In the genomic region with DNA sequence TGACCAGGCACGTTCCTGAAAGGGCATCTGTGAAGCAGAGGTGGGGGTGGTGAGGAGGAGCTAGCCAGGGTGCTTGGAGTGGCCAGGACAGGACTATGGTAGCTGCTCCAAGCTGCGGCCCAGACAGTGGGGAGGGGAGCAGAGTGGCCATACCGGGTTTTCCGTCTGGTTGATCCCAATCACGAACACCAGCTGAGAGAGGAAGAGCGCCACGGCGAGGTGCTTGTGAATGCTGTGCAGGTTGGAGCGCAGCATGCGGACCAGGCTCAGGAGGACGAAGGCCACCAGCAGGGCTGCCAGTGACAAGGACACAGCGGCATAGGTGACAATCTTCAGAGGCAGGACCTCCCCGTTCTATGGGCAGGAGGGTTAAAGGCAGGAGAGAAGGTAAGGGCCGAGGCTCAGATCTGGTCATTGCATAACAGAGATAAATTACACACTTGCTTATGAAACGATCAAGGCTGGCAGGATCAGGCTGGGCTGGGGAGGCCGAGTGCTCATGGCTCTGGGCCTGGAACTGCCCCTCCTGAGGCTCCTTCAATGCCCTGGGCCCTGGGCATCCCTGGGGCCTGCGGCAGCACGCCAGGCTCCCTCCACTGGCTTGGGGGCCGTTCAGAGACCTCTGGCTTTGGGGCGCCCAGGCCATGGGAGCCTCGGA, we compare ENCODE assay signal across 19 cellular contexts. TPM values are rescaled to one million over a fixed set of nuclear protein-coding genes. Genes with fewer than 3 reads are reported as not detected.
A peak's percentile ranks its signal among the peaks of the same experiment; 100 is the strongest.
DNase-seq lines count a peak whose midpoint lies in the region; ATAC-seq, FAIRE-seq and TF ChIP-seq lines count a peak whose summit lies in the region.
"Had no signal": no experiment of that assay in that cellular context is flagged by ENCODE, and none has a peak within 500 bp of the region (broad histone marks: within the 10 kb centered on the region; RNA-seq: fewer than 3 reads in every experiment).

No MANE protein-coding gene starts in this region.

- H3K14ac ChIP-seq in neuronal stem cell (ENCODE audit: low read length), result no peak overlapping the region

- H2AK5ac ChIP-seq in neuronal stem cell (ENCODE audit: low read depth, low read length), result peak overlapping the region; percentile 48

- H2BK5ac ChIP-seq in neuronal stem cell (ENCODE audit: low read length), result no peak overlapping the region

- no peak overlapping the region for H3K4me2 ChIP-seq in neuronal stem cell (ENCODE audit: insufficient read depth, low read length, poor library complexity, severe bottlenecking)

- H3K9ac ChIP-seq in kidney (ENCODE audit: low read length in 2 of 2), result peak overlapping the region in 1 of 2 donors; percentile 62
- no peak overlapping the region for H3K9ac ChIP-seq in neuronal stem cell (ENCODE audit: low read depth, low read length, poor library complexity)

- peaks cover 2% of the 10 kb centered on the region for H3K79me1 ChIP-seq in neuronal stem cell (ENCODE audit: low read depth, low read length)

- no CpG with 5 or more reads among the region's 21 CpGs for WGBS in neuronal stem cell (ENCODE audit: extremely low coverage in 2 of 2, insufficient read length in 2 of 2, insufficient replicate concordance in 1 of 2), 2 donors

- H2BK15ac ChIP-seq in neuronal stem cell (ENCODE audit: low read length), result peak overlapping the region; percentile 20

- H3K4me1 ChIP-seq in cardiac muscle cell (ENCODE audit: low read depth) (peaks cover 14% of the 10 kb centered on the region), kidney (ENCODE audit: control insufficient read depth in 1 of 2, insufficient read depth in 1 of 2, low read depth in 1 of 2, low read length in 2 of 2) (peaks cover 51 to 57% of the 10 kb centered on the region in 2 donors), neuronal stem cell (ENCODE audit: control insufficient read depth in 2 of 2, insufficient read depth in 1 of 2, low read depth in 1 of 2, low read length in 2 of 2) (peaks cover 34 to 35% of the 10 kb centered on the region in 2 donors)

- H3K9me3 ChIP-seq in cardiac muscle cell (ENCODE audit: low read depth) (no peaks in the 10 kb centered on the region), kidney (ENCODE audit: control insufficient read depth in 1 of 2, low read length in 2 of 2) (peaks cover 0 to 6% of the 10 kb centered on the region in 2 donors), neuronal stem cell (replicated peaks in 1 of 2; ENCODE audit: control insufficient read depth in 2 of 2, insufficient read depth in 1 of 2, low read depth in 1 of 2, low read length in 2 of 2) (peaks cover 9 to 15% of the 10 kb centered on the region in 2 donors)
- H3K9me3 ChIP-seq: MG63, suprapubic skin had no signal

- H3K27ac ChIP-seq in cardiac muscle cell, result peak overlapping the region; percentile 93
- peak overlapping the region; percentile 91 to 92 for H3K27ac ChIP-seq in kidney (ENCODE audit: low read depth in 2 of 2, low read length in 2 of 2)
- no peak overlapping the region for H3K27ac ChIP-seq in neuronal stem cell (replicated peaks; ENCODE audit: low read length)
- H3K27ac ChIP-seq: coronary artery, esophagus muscularis mucosa, suprapubic skin had no signal

- H2BK120ac ChIP-seq in neuronal stem cell (ENCODE audit: low read depth, low read length), result no peak overlapping the region

- H3K4ac ChIP-seq in neuronal stem cell (ENCODE audit: low read length), result no peak overlapping the region

- DNase-seq in cardiac muscle cell (ENCODE audit: low read depth in 1 of 2, low spot score in 1 of 2) (no peak), cardiac septum (ENCODE audit: low spot score) (no peak), kidney (peak; percentile 69), neuronal stem cell (ENCODE audit: low spot score) (no peak), nucleus accumbens (lab: John Stamatoyannopoulos, UW) (no peak), NCI-H2227 treated with DMSO at 0.1 percent for 48 hours (lab: John Stamatoyannopoulos, UW) (no peak)
- DNase-seq: activated gamma-delta T cell; CD4-positive, alpha-beta T cell; GOT3; head of caudate nucleus; MG63; NCI-H82; T-helper 1 cell had no signal

- TF ChIP-seq CTCF in cardiac muscle cell (IDR thresholded peaks at IDR 0.05; ENCODE audit: low read depth, low read length), result no peak
- TF ChIP-seq CTCF in kidney (IDR thresholded peaks at IDR 0.05; ENCODE audit: borderline replicate concordance, extremely low read depth, insufficient read depth), result no peak

- ATAC-seq in HG03442 (IDR thresholded peaks at IDR 0.05; ENCODE audit: unreplicated experiment) (no peak), HG03521 (IDR thresholded peaks at IDR 0.05; ENCODE audit: unreplicated experiment) (no peak)

- H3K4me3 ChIP-seq in cardiac muscle cell (no peak overlapping the region), kidney (ENCODE audit: low read length in 2 of 2) (no peak overlapping the region), neuronal stem cell (ENCODE audit: low read length in 2 of 2) (no peak overlapping the region)
- H3K4me3 ChIP-seq: coronary artery, esophagus muscularis mucosa, MG63, suprapubic skin had no signal

- H3K18ac ChIP-seq in neuronal stem cell (ENCODE audit: low read length), result peak overlapping the region; percentile 82

- H3K23ac ChIP-seq in neuronal stem cell (ENCODE audit: low read depth, low read length, poor library complexity), result no peak overlapping the region

- no peak overlapping the region for H4K8ac ChIP-seq in neuronal stem cell (ENCODE audit: low read depth, low read length)

- H4K91ac ChIP-seq in neuronal stem cell (ENCODE audit: low read depth, low read length, poor library complexity), result no peak overlapping the region

- intact Hi-C loops in cardiac septum (cut with DNase I), result no loop called here
- intact Hi-C loops in kidney (cut with DNase I), result no loop called here

- no peak overlapping the region for H2AFZ ChIP-seq in neuronal stem cell (ENCODE audit: low read length)

- FAIRE-seq in kidney (lab: Jason Lieb, UNC), result no peak
- FAIRE-seq: keratinocyte had no signal

- no peaks in the 10 kb centered on the region for H3K36me3 ChIP-seq in cardiac muscle cell
- peaks cover 0 to 23% of the 10 kb centered on the region in 2 donors for H3K36me3 ChIP-seq in kidney (ENCODE audit: control insufficient read depth in 1 of 2, insufficient read depth in 2 of 2, low read length in 2 of 2)
- H3K36me3 ChIP-seq in neuronal stem cell (replicated peaks in 1 of 2; ENCODE audit: control insufficient read depth in 2 of 2, insufficient read depth in 2 of 2, low read length in 2 of 2), result peaks cover 0 to 48% of the 10 kb centered on the region in 2 donors
- H3K36me3 ChIP-seq: MG63 had no signal

- H3K27me3 ChIP-seq in cardiac muscle cell (no peaks in the 10 kb centered on the region), neuronal stem cell (ENCODE audit: control insufficient read depth in 3 of 3, insufficient read depth in 3 of 3, low read depth in 1 of 3, low read length in 3 of 3) (peaks cover 0 to 21% (median 0%) of the 10 kb centered on the region in 3 experiments)
- H3K27me3 ChIP-seq: MG63 had no signal

- H2BK12ac ChIP-seq in neuronal stem cell (ENCODE audit: low read length), result no peak overlapping the region

RNA-seq across cellular contexts. Expression of a gene that starts 41.5 kb away (rescaled TPM):
- total RNA-seq in cardiac muscle cell (82.3 and 127 TPM in 2 replicates), cardiac septum (34.7 TPM), kidney (40.5 TPM)
- polyA plus RNA-seq in cardiac muscle cell (130 and 155 TPM in 2 replicates), kidney (ENCODE audit: insufficient read depth, low read depth, low replicate concordance) (41.1 TPM)
- 30.9 TPM for polyA plus RNA-seq in neuronal stem cell (2013, experiment 1 of 2)
- 33.3 TPM for polyA plus RNA-seq in neuronal stem cell (2013, experiment 2 of 2)
